In the genomic region with DNA sequence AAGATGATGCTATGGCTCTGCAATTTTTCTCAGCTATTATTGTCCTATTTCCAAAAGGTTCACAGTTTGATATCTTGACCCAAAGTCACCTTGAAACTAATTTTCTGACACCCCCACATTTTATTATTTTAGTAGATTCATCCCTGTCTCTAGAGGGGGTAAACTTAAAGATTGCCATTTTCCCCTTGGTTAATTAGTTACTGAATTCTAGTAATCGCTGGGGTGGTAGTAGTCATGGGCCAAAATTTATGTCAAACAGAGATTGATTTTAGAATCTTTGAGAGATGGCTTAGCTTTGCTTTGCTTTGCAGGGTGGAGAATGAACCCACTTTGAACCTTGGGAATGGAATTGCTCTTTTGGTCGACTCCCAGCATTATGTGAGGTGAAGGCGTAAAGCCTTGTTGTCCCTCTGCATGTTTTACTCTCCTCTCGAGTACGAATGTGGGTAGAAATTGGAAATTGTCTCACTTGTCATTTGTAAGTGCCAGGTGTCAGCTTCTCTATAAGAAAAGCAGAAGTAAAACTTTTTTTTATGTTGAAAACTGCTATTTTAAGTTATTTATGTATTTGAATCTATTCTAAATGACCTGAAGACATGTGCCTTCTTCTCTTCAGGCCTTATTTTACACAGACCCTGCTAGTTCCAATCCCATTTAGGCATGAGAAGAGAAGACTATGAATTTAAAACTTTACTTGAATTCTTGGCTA, we compare ENCODE assay signal across 20 cellular contexts. TPM values are rescaled to one million over a fixed set of nuclear protein-coding genes. Genes with fewer than 3 reads are reported as not detected.
DNase-seq lines count a peak whose midpoint lies in the region; ATAC-seq and TF ChIP-seq lines count a peak whose summit lies in the region.
"Had no signal": no experiment of that assay in that cellular context is flagged by ENCODE, and none has a peak within 500 bp of the region (broad histone marks: within the 10 kb centered on the region; RNA-seq: fewer than 3 reads in every experiment).

No MANE protein-coding gene starts in this region.

- peak overlapping the region; percentile 19; the same call in 1 of the 2 replicates for H3K9ac ChIP-seq in MM.1S (ENCODE audit: low read length)
- H3K9ac ChIP-seq: GM23248 had no signal

- no peaks in the 10 kb centered on the region for H3K27me3 Mint-ChIP-seq in stimulated activated naive B cell treated with anti-CD40 and anti-IgM and Interleukin-4, amounts not matched to agents 10 μg/mL and 1 μg/mL and 100 μg/mL, for 72 hours
- H3K27me3 Mint-ChIP-seq: activated T-helper 17 cell treated with anti-CD3 and anti-CD28 coated beads, Interleukin-2, amount 50 U/mL, for 72 hours; CD4-positive, alpha-beta T cell; stimulated activated naive CD8-positive, alpha-beta T cell treated with anti-CD3 and anti-CD28 coated beads, Interleukin-15, amount 100 ng/mL, for 72 hours had no signal

- peak overlapping the region; percentile 80 for H3K27ac Mint-ChIP-seq in stimulated activated naive B cell treated with anti-CD40 and anti-IgM and Interleukin-4, amounts not matched to agents 10 μg/mL and 1 μg/mL and 100 μg/mL, for 72 hours
- H3K27ac Mint-ChIP-seq: activated T-helper 17 cell treated with anti-CD3 and anti-CD28 coated beads, Interleukin-2, amount 50 U/mL, for 72 hours; CD4-positive, alpha-beta T cell; nephron; stimulated activated naive CD8-positive, alpha-beta T cell treated with anti-CD3 and anti-CD28 coated beads, Interleukin-15, amount 100 ng/mL, for 72 hours had no signal

- H3K9me3 ChIP-seq in MM.1S (replicated peaks; ENCODE audit: insufficient read depth, low read length): no peaks in the 10 kb centered on the region
- H3K9me3 ChIP-seq: right lobe of liver had no signal

- peak; percentile 43 for DNase-seq in MM.1S
- DNase-seq in stimulated activated naive B cell treated with anti-CD40 and anti-IgM and Interleukin-4, amounts not matched to agents 10 μg/mL and 1 μg/mL and 100 μg/mL, for 72 hours: peak; percentile 19
- no peak for DNase-seq in activated gamma-delta T cell (lab: John Stamatoyannopoulos, UW)
- no peak for DNase-seq in foreskin keratinocyte
- DNase-seq in HT-29 (ENCODE audit: low spot score): no peak
- DNase-seq: activated CD4-positive, alpha-beta T cell treated with anti-CD3 and anti-CD28 coated beads, Interleukin-2, amount 50 U/mL, for 4 hours; aorta; CD4-positive, alpha-beta T cell; EL; GM23248; left ventricle myocardium superior; NCI-H187; NCI-H526; right lobe of liver; stimulated activated naive CD8-positive, alpha-beta T cell treated with anti-CD3 and anti-CD28 coated beads, Interleukin-15, amount 100 ng/mL, for 72 hours had no signal

- H3K27ac ChIP-seq in MM.1S (ENCODE audit: low read length): peak overlapping the region; percentile 81
- H3K27ac ChIP-seq in foreskin keratinocyte: no peak overlapping the region
- H3K27ac ChIP-seq: coronary artery, GM23248, right lobe of liver had no signal

- H3K9me3 Mint-ChIP-seq in stimulated activated naive B cell treated with anti-CD40 and anti-IgM and Interleukin-4, amounts not matched to agents 10 μg/mL and 1 μg/mL and 100 μg/mL, for 72 hours: peaks cover 2 to 4% of the 10 kb centered on the region in 2 donors
- H3K9me3 Mint-ChIP-seq: activated T-helper 17 cell treated with anti-CD3 and anti-CD28 coated beads, Interleukin-2, amount 50 U/mL, for 72 hours; CD4-positive, alpha-beta T cell; nephron; stimulated activated naive CD8-positive, alpha-beta T cell treated with anti-CD3 and anti-CD28 coated beads, Interleukin-15, amount 100 ng/mL, for 72 hours had no signal

- H3K79me2 ChIP-seq in MM.1S (ENCODE audit: low read length): no peaks in the 10 kb centered on the region

- H3K9me2 ChIP-seq in MM.1S (replicated peaks; ENCODE audit: insufficient read depth, low read length): no peaks in the 10 kb centered on the region

- no peak overlapping the region for H3K4me3 ChIP-seq in MM.1S (ENCODE audit: low read length)
- H3K4me3 ChIP-seq: coronary artery, GM23248, right lobe of liver had no signal

- peaks cover 19% of the 10 kb centered on the region for H3F3A ChIP-seq in MM.1S (ENCODE audit: insufficient read depth, low read length)

- no peaks in the 10 kb centered on the region for H4K20me1 ChIP-seq in MM.1S (ENCODE audit: insufficient read depth, low read length)

- no peak overlapping the region for H2AFZ ChIP-seq in MM.1S (ENCODE audit: low read length)
- H2AFZ ChIP-seq: GM23248 had no signal

- TF ChIP-seq CTCF in MM.1S (IDR thresholded peaks at IDR 0.05; ENCODE audit: low read length): no peak
- no peak for TF ChIP-seq CTCF in foreskin keratinocyte (conservative IDR thresholded peaks at IDR 0.05)

- H3K4me2 ChIP-seq in MM.1S (ENCODE audit: low read depth, low read length): peak overlapping the region; percentile 38

- H3K36me3 ChIP-seq in MM.1S (replicated peaks; ENCODE audit: insufficient read depth, low read length): no peaks in the 10 kb centered on the region
- H3K36me3 ChIP-seq: right lobe of liver had no signal

- H3K4me3 Mint-ChIP-seq in stimulated activated naive B cell treated with anti-CD40 and anti-IgM and Interleukin-4, amounts not matched to agents 10 μg/mL and 1 μg/mL and 100 μg/mL, for 72 hours: peak overlapping the region; percentile 40 to 45
- H3K4me3 Mint-ChIP-seq: activated T-helper 17 cell treated with anti-CD3 and anti-CD28 coated beads, Interleukin-2, amount 50 U/mL, for 72 hours; CD4-positive, alpha-beta T cell; nephron; stimulated activated naive CD8-positive, alpha-beta T cell treated with anti-CD3 and anti-CD28 coated beads, Interleukin-15, amount 100 ng/mL, for 72 hours had no signal

- ATAC-seq in GM18909 (IDR thresholded peaks at IDR 0.05; ENCODE audit: poor library complexity, unreplicated experiment) (peak; percentile 64), HG02678 (IDR thresholded peaks at IDR 0.05; ENCODE audit: unreplicated experiment) (peak; percentile 72), foreskin keratinocyte (no peak)
- ATAC-seq in stimulated activated naive B cell treated with anti-CD40 and anti-IgM and Interleukin-4, amounts not matched to agents 10 μg/mL and 1 μg/mL and 100 μg/mL, for 72 hours (replicated peaks): peak; percentile 79 to 87
- ATAC-seq: activated T-helper 17 cell treated with anti-CD3 and anti-CD28 coated beads, Interleukin-2, amount 50 U/mL, for 72 hours; left ventricle myocardium superior; right lobe of liver; stimulated activated naive CD8-positive, alpha-beta T cell treated with anti-CD3 and anti-CD28 coated beads, Interleukin-15, amount 100 ng/mL, for 72 hours had no signal

- peaks cover 14 to 48% of the 10 kb centered on the region in 2 donors for H3K4me1 Mint-ChIP-seq in stimulated activated naive B cell treated with anti-CD40 and anti-IgM and Interleukin-4, amounts not matched to agents 10 μg/mL and 1 μg/mL and 100 μg/mL, for 72 hours
- H3K4me1 Mint-ChIP-seq: activated T-helper 17 cell treated with anti-CD3 and anti-CD28 coated beads, Interleukin-2, amount 50 U/mL, for 72 hours; nephron; stimulated activated naive CD8-positive, alpha-beta T cell treated with anti-CD3 and anti-CD28 coated beads, Interleukin-15, amount 100 ng/mL, for 72 hours had no signal

- no peaks in the 10 kb centered on the region for H3K27me3 ChIP-seq in MM.1S (replicated peaks; ENCODE audit: insufficient read depth, low read length)
- no peaks in the 10 kb centered on the region for H3K27me3 ChIP-seq in foreskin keratinocyte
- H3K27me3 ChIP-seq: right lobe of liver had no signal

- H3K36me3 Mint-ChIP-seq in stimulated activated naive B cell treated with anti-CD40 and anti-IgM and Interleukin-4, amounts not matched to agents 10 μg/mL and 1 μg/mL and 100 μg/mL, for 72 hours: peaks cover 11 to 18% of the 10 kb centered on the region in 2 donors

- H3K4me1 ChIP-seq in MM.1S (ENCODE audit: low read length) (peaks cover 28% of the 10 kb centered on the region), foreskin keratinocyte (no peaks in the 10 kb centered on the region)
- H3K4me1 ChIP-seq: right lobe of liver had no signal

RNA-seq across cellular contexts. Expression of a gene that starts 42.4 kb away (rescaled TPM):
- 20.2 and 21.4 TPM in 2 replicates for total RNA-seq in foreskin keratinocyte
- polyA plus RNA-seq in foreskin keratinocyte: 24.3 and 26.4 TPM in 2 replicates
- 122 and 138 TPM in 2 replicates for total RNA-seq in HT-29 (2014; rRNA removed; shearing (Covaris generic))

RNA-seq across cellular contexts. Expression of a gene that starts 56.0 kb away (rescaled TPM):
- total RNA-seq in foreskin keratinocyte: 10.6 and 11.1 TPM in 2 replicates
- 10.7 and 11.5 TPM in 2 replicates for polyA plus RNA-seq in foreskin keratinocyte
- total RNA-seq in HT-29 (2014; rRNA removed; shearing (Covaris generic)): 122 and 124 TPM in 2 replicates

Comparison
In these comparisons a context has a peak if more than half of its experiments do, and no peak if none do; other contexts are left out.
1. DNase-seq: peak in MM.1S (single experiment) and stimulated activated naive B cell treated with anti-CD40 and anti-IgM and Interleukin-4, amounts not matched to agents 10 μg/mL and 1 μg/mL and 100 μg/mL, for 72 hours (single experiment); none in activated gamma-delta T cell (single experiment), foreskin keratinocyte (0 of 2) and HT-29 (single experiment).
2. RNA of a gene that starts 56.0 kb away (total RNA-seq): 122 to 124 TPM in HT-29; 10.6 to 11.1 TPM in foreskin keratinocyte; every median in the first group is over 10 times any median in the second.